ENCODE assay signal across 8 cellular contexts in genomic region chr3:169668957-169669681, GRCh38. TPM values are rescaled to one million over a fixed set of nuclear protein-coding genes. Genes with fewer than 3 reads are reported as not detected.
DNase-seq lines count a peak whose midpoint lies in the region; ATAC-seq, FAIRE-seq and TF ChIP-seq lines count a peak whose summit lies in the region.

No MANE protein-coding gene starts in this region.

- FAIRE-seq in GM12892 (lab: Jason Lieb, UNC) = peak; percentile 53

- H3K4me1 ChIP-seq in A673 (ENCODE audit: insufficient read depth, low read length, poor library complexity, severe bottlenecking) (peaks cover 16% of the 10 kb centered on the region), stomach (peaks cover 16 to 55% (median 25%) of the 10 kb centered on the region in 4 donors)
- H3K4me1 ChIP-seq in effector memory CD4-positive, alpha-beta T cell (ENCODE audit: control insufficient read depth, insufficient read depth, low read length, poor library complexity, severe bottlenecking) = peaks cover 18% of the 10 kb centered on the region

- peak; percentile 69 for DNase-seq in A673 (ENCODE audit: low spot score)
- peak; percentile 56 for DNase-seq in GM12892 (ENCODE audit: insufficient read length)
- DNase-seq in NCI-H1048 (lab: John Stamatoyannopoulos, UW) = peak; percentile 42
- no peak for DNase-seq in effector memory CD4-positive, alpha-beta T cell
- peak; percentile 81 for DNase-seq in lung microvascular endothelial cell (ENCODE audit: low read depth in 2 of 2)
- peak; percentile 91 for DNase-seq in stomach

- no peak for TF ChIP-seq EP300 in stomach (IDR thresholded peaks at IDR 0.05)

- TF ChIP-seq POLR2A in GM12892 (IDR thresholded peaks at IDR 0.05; ENCODE audit: low read depth, low read length) (no peak), stomach (IDR thresholded peaks at IDR 0.05) (no peak)

- peak; percentile 91 for ATAC-seq in HG02798 (IDR thresholded peaks at IDR 0.05; ENCODE audit: poor library complexity, unreplicated experiment)

- peaks cover 77% of the 10 kb centered on the region for H3K27me3 Mint-ChIP-seq in T-helper 1 cell treated with Interleukin-12 subunit alpha and Interleukin-12 subunit beta and Interleukin-4 antibody, amounts not matched to agents 30 μg/mL and 1 μg/mL, for 36 hours (ENCODE audit: low read depth)

- H3K4me1 Mint-ChIP-seq in T-helper 1 cell treated with Interleukin-12 subunit alpha and Interleukin-12 subunit beta and Interleukin-4 antibody, amounts not matched to agents 30 μg/mL and 1 μg/mL, for 36 hours (ENCODE audit: low read depth) = peaks cover 16% of the 10 kb centered on the region

- H3K36me3 ChIP-seq in A673 (ENCODE audit: insufficient read depth, low read length, poor library complexity, severe bottlenecking) (no peaks in the 10 kb centered on the region), stomach (no peaks in the 10 kb centered on the region)
- H3K36me3 ChIP-seq in effector memory CD4-positive, alpha-beta T cell (ENCODE audit: control insufficient read depth, insufficient read depth, low read length) = no peaks in the 10 kb centered on the region

- peak overlapping the region; percentile 9 for H3K27ac Mint-ChIP-seq in T-helper 1 cell treated with Interleukin-12 subunit alpha and Interleukin-12 subunit beta and Interleukin-4 antibody, amounts not matched to agents 30 μg/mL and 1 μg/mL, for 36 hours

- peak overlapping the region; percentile 33 for H3K4me3 Mint-ChIP-seq in T-helper 1 cell treated with Interleukin-12 subunit alpha and Interleukin-12 subunit beta and Interleukin-4 antibody, amounts not matched to agents 30 μg/mL and 1 μg/mL, for 36 hours

- H3K9me3 ChIP-seq in A673 (ENCODE audit: low read depth, low read length, poor library complexity, severe bottlenecking) (no peaks in the 10 kb centered on the region), stomach (peaks cover 0 to 13% (median 11%) of the 10 kb centered on the region in 4 donors)
- H3K9me3 ChIP-seq in effector memory CD4-positive, alpha-beta T cell (ENCODE audit: control insufficient read depth, low read length) = no peaks in the 10 kb centered on the region

- intact Hi-C loops in A673 (cut with micrococcal nuclease; ENCODE audit: unreplicated experiment) (loop anchor here (2.0 to 10.0 kb wide), 6 partner anchors 374 to 802 kb away; no protein-coding TSS in a partner anchor), stomach (cut with DNase I; ENCODE audit: low total_unique reads) (no loop called here)

- peak overlapping the region; percentile 21 for H3K4me3 ChIP-seq in A673 (ENCODE audit: low read depth, low read length, poor library complexity, severe bottlenecking)
- H3K4me3 ChIP-seq in effector memory CD4-positive, alpha-beta T cell (ENCODE audit: insufficient read depth, low read depth, low read length, poor library complexity, severe bottlenecking) = peak overlapping the region; percentile 39
- H3K4me3 ChIP-seq in stomach = peak overlapping the region; percentile 43 to 58 (median 50)

- 2 to 3% (median 2%) methylated on average over 32 to 45 of the region's 45 CpGs for WGBS in stomach, 5 donors

- POLR2A ChIA-PET in A673 (lab: Charles Lee; ENCODE audit: low non-redundant PET) = interaction anchor here (0.6 kb wide), 1 partner anchor 62 kb away, joined by 3 read pairs; no protein-coding TSS in a partner anchor

- peaks cover 97% of the 10 kb centered on the region for H3K27me3 ChIP-seq in A673 (replicated peaks; ENCODE audit: insufficient read depth, low read depth, low read length, poor library complexity)
- peaks cover 50% of the 10 kb centered on the region for H3K27me3 ChIP-seq in effector memory CD4-positive, alpha-beta T cell (replicated peaks; ENCODE audit: control insufficient read depth, insufficient read depth, low read length, poor library complexity, severe bottlenecking)
- peaks cover 0 to 67% (median 27%) of the 10 kb centered on the region in 3 donors for H3K27me3 ChIP-seq in stomach

- peaks cover 2% of the 10 kb centered on the region for H3K36me3 Mint-ChIP-seq in T-helper 1 cell treated with Interleukin-12 subunit alpha and Interleukin-12 subunit beta and Interleukin-4 antibody, amounts not matched to agents 30 μg/mL and 1 μg/mL, for 36 hours (ENCODE audit: low read depth)

- no TSS peak for BruUV-seq in A673 (replicated peaks; lab: Mats Ljungman, UMichigan)

- CTCF ChIA-PET in A673 (lab: Charles Lee) = interaction anchor here (0.6 to 1.3 kb wide), 5 partner anchors 8 to 804 kb away, joined by 3 to 13 read pairs (median 6); no protein-coding TSS in a partner anchor

- no peak overlapping the region for H3K27ac ChIP-seq in A673 (ENCODE audit: low read depth, low read length, poor library complexity, severe bottlenecking)
- no peak overlapping the region for H3K27ac ChIP-seq in effector memory CD4-positive, alpha-beta T cell (ENCODE audit: insufficient read depth, low read length, poor library complexity, severe bottlenecking)
- H3K27ac ChIP-seq in stomach = peak overlapping the region; percentile 93 to 97 (median 94)

- TF ChIP-seq CTCF in A673 (conservative IDR thresholded peaks at IDR 0.05; ENCODE audit: low read depth, low read length) = peak; percentile 82
- peak in 5 of 7 experiments; percentile 67 to 82 (median 77) for TF ChIP-seq CTCF in stomach (IDR thresholded peaks at IDR 0.05)

- H3K9me3 Mint-ChIP-seq in T-helper 1 cell treated with Interleukin-12 subunit alpha and Interleukin-12 subunit beta and Interleukin-4 antibody, amounts not matched to agents 30 μg/mL and 1 μg/mL, for 36 hours = peaks cover 3% of the 10 kb centered on the region

RNA-seq across cellular contexts. Expression of gene MECOM, which starts 5.6 kb away (rescaled TPM):
- not detected in 2 replicates for total RNA-seq in A673 (2021)
- not detected for polyA plus RNA-seq in GM12892 (2012; ENCODE audit: missing spikeins)
- 2.2 and 28.3 TPM in 2 replicates for total RNA-seq in lung microvascular endothelial cell
- total RNA-seq in stomach = 100 to 1,000 TPM in 4 of 5 donors, 10 to 100 TPM in 1; 35.3 to 379 (median 246) TPM
- 10 to 100 TPM; 28.6 to 45.9 (median 39.1) TPM for polyA plus RNA-seq in stomach

Comparison
In these comparisons a context has a peak if more than half of its experiments do, and no peak if none do; other contexts are left out.
1. DNase-seq: peak in A673 (single experiment), GM12892 (single experiment), NCI-H1048 (single experiment), lung microvascular endothelial cell (2 of 2) and stomach (single experiment); none in effector memory CD4-positive, alpha-beta T cell (0 of 3).
2. H3K27ac ChIP-seq: peak in stomach (5 of 5); none in A673 (single experiment) and effector memory CD4-positive, alpha-beta T cell (single experiment).
3. Peak in every context shown above with its lines, with median percentiles within 50 percentile points of each other: H3K4me3 ChIP-seq.